In the genomic region with DNA sequence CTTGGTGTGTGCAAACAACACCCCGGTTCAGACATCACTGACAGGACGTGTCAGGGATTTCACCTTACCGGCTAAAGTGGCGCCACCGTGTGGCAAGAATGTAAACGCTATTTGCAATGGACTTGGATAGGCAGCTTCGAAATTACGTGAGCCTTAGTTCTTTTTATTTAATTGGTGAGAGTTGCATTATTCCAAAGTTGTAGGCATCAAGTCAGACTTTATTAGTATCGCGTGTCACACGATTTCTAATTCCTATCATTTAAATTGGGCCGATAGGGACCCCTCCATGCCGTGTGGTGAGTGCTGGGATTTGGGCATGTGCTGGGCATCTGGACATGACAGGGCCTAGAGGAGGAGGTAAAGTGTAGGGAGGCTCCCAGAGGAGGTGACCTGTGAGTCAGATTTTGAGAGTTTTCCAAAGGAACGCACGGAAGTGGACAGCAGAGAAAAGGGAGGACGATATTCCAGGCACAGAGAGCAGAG, we compare ENCODE assay signal across 1 cellular context.
A peak's percentile ranks its signal among the peaks of the same experiment; 100 is the strongest.
TF ChIP-seq lines count a peak whose summit lies in the region.

No MANE protein-coding gene starts in this region.

TF ChIP-seq in HepG2, 621 proteins besides CTCF, POLR2A, EP300 and RAD21 (continued from another document):
- TF ChIP-seq, protein P1, sequence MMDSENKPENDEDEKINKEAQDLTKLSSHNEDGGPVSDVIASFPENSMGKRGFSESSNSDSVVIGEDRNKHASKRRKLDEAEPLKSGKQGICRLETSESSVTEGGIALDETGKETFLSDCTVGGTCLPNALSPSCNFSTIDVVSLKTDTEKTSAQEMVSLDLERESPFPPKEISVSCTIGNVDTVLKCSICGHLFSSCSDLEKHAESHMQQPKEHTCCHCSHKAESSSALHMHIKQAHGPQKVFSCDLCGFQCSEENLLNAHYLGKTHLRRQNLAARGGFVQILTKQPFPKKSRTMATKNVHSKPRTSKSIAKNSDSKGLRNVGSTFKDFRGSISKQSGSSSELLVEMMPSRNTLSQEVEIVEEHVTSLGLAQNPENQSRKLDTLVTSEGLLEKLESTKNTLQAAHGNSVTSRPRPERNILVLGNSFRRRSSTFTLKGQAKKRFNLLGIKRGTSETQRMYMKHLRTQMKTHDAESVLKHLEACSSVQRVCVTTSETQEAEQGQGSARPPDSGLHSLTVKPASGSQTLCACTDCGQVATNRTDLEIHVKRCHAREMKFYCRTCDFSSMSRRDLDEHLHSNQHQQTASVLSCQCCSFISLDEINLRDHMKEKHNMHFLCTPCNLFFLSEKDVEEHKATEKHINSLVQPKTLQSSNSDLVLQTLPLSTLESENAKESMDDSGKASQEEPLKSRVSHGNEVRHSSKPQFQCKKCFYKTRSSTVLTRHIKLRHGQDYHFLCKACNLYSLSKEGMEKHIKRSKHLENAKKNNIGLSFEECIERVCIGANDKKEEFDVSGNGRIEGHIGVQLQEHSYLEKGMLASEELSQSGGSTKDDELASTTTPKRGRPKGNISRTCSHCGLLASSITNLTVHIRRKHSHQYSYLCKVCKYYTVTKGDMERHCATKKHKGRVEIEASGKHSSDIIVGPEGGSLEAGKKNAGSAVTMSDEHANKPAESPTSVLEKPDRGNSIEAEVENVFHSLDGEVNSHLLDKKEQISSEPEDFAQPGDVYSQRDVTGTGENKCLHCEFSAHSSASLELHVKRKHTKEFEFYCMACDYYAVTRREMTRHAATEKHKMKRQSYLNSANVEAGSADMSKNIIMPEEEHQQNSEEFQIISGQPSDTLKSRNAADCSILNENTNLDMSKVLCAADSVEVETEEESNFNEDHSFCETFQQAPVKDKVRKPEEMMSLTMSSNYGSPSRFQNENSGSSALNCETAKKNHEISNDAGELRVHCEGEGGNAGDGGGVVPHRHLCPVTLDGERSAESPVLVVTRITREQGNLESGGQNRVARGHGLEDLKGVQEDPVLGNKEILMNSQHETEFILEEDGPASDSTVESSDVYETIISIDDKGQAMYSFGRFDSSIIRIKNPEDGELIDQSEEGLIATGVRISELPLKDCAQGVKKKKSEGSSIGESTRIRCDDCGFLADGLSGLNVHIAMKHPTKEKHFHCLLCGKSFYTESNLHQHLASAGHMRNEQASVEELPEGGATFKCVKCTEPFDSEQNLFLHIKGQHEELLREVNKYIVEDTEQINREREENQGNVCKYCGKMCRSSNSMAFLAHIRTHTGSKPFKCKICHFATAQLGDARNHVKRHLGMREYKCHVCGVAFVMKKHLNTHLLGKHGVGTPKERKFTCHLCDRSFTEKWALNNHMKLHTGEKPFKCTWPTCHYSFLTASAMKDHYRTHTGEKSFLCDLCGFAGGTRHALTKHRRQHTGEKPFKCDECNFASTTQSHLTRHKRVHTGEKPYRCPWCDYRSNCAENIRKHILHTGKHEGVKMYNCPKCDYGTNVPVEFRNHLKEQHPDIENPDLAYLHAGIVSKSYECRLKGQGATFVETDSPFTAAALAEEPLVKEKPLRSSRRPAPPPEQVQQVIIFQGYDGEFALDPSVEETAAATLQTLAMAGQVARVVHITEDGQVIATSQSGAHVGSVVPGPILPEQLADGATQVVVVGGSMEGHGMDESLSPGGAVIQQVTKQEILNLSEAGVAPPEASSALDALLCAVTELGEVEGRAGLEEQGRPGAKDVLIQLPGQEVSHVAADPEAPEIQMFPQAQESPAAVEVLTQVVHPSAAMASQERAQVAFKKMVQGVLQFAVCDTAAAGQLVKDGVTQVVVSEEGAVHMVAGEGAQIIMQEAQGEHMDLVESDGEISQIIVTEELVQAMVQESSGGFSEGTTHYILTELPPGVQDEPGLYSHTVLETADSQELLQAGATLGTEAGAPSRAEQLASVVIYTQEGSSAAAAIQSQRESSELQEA (CRISPR knock-in tag; IDR thresholded peaks at IDR 0.05; ENCODE audit: not compliant biosample characterization), result no peak
- 0 out of 2 replicates have a peak, but pooled peaks have one; percentile 30 for TF ChIP-seq KAT8 (CRISPR knock-in tag; IDR thresholded peaks at IDR 0.05)
- no peak for TF ChIP-seq SKI (IDR thresholded peaks at IDR 0.05; ENCODE audit: partially characterized antibody)
- TF ChIP-seq, protein P2, sequence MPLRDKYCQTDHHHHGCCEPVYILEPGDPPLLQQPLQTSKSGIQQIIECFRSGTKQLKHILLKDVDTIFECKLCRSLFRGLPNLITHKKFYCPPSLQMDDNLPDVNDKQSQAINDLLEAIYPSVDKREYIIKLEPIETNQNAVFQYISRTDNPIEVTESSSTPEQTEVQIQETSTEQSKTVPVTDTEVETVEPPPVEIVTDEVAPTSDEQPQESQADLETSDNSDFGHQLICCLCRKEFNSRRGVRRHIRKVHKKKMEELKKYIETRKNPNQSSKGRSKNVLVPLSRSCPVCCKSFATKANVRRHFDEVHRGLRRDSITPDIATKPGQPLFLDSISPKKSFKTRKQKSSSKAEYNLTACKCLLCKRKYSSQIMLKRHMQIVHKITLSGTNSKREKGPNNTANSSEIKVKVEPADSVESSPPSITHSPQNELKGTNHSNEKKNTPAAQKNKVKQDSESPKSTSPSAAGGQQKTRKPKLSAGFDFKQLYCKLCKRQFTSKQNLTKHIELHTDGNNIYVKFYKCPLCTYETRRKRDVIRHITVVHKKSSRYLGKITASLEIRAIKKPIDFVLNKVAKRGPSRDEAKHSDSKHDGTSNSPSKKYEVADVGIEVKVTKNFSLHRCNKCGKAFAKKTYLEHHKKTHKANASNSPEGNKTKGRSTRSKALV (CRISPR knock-in tag; IDR thresholded peaks at IDR 0.05), result peak; percentile 46; the same call in 1 of the 2 replicates
- no peak for TF ChIP-seq TBX3 (IDR thresholded peaks at IDR 0.05; ENCODE audit: borderline replicate concordance)
- TF ChIP-seq CENPX (CRISPR knock-in tag; IDR thresholded peaks at IDR 0.05), result no peak
- TF ChIP-seq SRY (CRISPR knock-in tag; IDR thresholded peaks at IDR 0.05), result no peak; the same call in 1 of the 2 replicates
- no peak for TF ChIP-seq ZNF773 (CRISPR knock-in tag; IDR thresholded peaks at IDR 0.05; ENCODE audit: borderline replicate concordance)
- TF ChIP-seq MTF2 (CRISPR knock-in tag; IDR thresholded peaks at IDR 0.05; ENCODE audit: borderline replicate concordance), result no peak
- TF ChIP-seq, protein P3, sequence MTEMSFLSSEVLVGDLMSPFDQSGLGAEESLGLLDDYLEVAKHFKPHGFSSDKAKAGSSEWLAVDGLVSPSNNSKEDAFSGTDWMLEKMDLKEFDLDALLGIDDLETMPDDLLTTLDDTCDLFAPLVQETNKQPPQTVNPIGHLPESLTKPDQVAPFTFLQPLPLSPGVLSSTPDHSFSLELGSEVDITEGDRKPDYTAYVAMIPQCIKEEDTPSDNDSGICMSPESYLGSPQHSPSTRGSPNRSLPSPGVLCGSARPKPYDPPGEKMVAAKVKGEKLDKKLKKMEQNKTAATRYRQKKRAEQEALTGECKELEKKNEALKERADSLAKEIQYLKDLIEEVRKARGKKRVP (CRISPR knock-in tag; IDR thresholded peaks at IDR 0.05), result 0 out of 4 replicates have a peak, but pooled peaks of 1 of the 2 experiments have one; percentile 21
- TF ChIP-seq ZNF24 (IDR thresholded peaks at IDR 0.05), result 0 out of 2 replicates have a peak, but pooled peaks have one; percentile 28
- TF ChIP-seq POLR2G (IDR thresholded peaks at IDR 0.05; ENCODE audit: low read depth, low read length), result no peak
- peak; percentile 82 for TF ChIP-seq SMC3 (IDR thresholded peaks at IDR 0.05; ENCODE audit: low read length)
- TF ChIP-seq ZNF768 (CRISPR knock-in tag; IDR thresholded peaks at IDR 0.05), result no peak
- TF ChIP-seq ZSCAN29 (CRISPR knock-in tag; conservative IDR thresholded peaks at IDR 0.05), result no peak
- TF ChIP-seq MZF1 (CRISPR knock-in tag; IDR thresholded peaks at IDR 0.05; ENCODE audit: borderline replicate concordance), result no peak
- TF ChIP-seq, protein P4, sequence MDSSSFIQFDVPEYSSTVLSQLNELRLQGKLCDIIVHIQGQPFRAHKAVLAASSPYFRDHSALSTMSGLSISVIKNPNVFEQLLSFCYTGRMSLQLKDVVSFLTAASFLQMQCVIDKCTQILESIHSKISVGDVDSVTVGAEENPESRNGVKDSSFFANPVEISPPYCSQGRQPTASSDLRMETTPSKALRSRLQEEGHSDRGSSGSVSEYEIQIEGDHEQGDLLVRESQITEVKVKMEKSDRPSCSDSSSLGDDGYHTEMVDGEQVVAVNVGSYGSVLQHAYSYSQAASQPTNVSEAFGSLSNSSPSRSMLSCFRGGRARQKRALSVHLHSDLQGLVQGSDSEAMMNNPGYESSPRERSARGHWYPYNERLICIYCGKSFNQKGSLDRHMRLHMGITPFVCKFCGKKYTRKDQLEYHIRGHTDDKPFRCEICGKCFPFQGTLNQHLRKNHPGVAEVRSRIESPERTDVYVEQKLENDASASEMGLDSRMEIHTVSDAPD (CRISPR knock-in tag; IDR thresholded peaks at IDR 0.05), result no peak
- TF ChIP-seq ZC3H4 (CRISPR knock-in tag; IDR thresholded peaks at IDR 0.05; ENCODE audit: borderline replicate concordance), result no peak
- peak; percentile 53; the same call in 1 of the 2 replicates for TF ChIP-seq RNF2 (conservative IDR thresholded peaks at IDR 0.05; ENCODE audit: low read depth)
- TF ChIP-seq, protein P5, sequence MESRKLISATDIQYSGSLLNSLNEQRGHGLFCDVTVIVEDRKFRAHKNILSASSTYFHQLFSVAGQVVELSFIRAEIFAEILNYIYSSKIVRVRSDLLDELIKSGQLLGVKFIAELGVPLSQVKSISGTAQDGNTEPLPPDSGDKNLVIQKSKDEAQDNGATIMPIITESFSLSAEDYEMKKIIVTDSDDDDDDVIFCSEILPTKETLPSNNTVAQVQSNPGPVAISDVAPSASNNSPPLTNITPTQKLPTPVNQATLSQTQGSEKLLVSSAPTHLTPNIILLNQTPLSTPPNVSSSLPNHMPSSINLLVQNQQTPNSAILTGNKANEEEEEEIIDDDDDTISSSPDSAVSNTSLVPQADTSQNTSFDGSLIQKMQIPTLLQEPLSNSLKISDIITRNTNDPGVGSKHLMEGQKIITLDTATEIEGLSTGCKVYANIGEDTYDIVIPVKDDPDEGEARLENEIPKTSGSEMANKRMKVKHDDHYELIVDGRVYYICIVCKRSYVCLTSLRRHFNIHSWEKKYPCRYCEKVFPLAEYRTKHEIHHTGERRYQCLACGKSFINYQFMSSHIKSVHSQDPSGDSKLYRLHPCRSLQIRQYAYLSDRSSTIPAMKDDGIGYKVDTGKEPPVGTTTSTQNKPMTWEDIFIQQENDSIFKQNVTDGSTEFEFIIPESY (CRISPR knock-in tag; IDR thresholded peaks at IDR 0.05), result 0 out of 2 replicates have a peak, but pooled peaks have one; percentile 35
- no peak for TF ChIP-seq ZNF678 (CRISPR knock-in tag; IDR thresholded peaks at IDR 0.05)
- TF ChIP-seq PAWR (CRISPR knock-in tag; IDR thresholded peaks at IDR 0.05; ENCODE audit: borderline replicate concordance), result no peak
- no peak for TF ChIP-seq ZSCAN12 (CRISPR knock-in tag; IDR thresholded peaks at IDR 0.05)
- peak; percentile 58 for TF ChIP-seq FOXA3 (CRISPR knock-in tag; IDR thresholded peaks at IDR 0.05)
- TF ChIP-seq REPIN1 (CRISPR knock-in tag; IDR thresholded peaks at IDR 0.05; ENCODE audit: borderline replicate concordance, low read depth), result peak; percentile 37; the same call in 1 of the 2 replicates
- TF ChIP-seq MED1 (CRISPR knock-in tag; IDR thresholded peaks at IDR 0.05), result peak; percentile 48; the same call in 1 of the 2 replicates
- TF ChIP-seq, protein P6, sequence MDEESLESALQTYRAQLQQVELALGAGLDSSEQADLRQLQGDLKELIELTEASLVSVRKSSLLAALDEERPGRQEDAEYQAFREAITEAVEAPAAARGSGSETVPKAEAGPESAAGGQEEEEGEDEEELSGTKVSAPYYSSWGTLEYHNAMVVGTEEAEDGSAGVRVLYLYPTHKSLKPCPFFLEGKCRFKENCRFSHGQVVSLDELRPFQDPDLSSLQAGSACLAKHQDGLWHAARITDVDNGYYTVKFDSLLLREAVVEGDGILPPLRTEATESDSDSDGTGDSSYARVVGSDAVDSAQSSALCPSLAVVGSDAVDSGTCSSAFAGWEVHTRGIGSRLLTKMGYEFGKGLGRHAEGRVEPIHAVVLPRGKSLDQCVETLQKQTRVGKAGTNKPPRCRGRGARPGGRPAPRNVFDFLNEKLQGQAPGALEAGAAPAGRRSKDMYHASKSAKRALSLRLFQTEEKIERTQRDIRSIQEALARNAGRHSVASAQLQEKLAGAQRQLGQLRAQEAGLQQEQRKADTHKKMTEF (CRISPR knock-in tag; IDR thresholded peaks at IDR 0.05), result peak; percentile 46; the same call in 1 of the 2 replicates
